7 cellular contexts compared by ENCODE assay signal in the genomic region with DNA sequence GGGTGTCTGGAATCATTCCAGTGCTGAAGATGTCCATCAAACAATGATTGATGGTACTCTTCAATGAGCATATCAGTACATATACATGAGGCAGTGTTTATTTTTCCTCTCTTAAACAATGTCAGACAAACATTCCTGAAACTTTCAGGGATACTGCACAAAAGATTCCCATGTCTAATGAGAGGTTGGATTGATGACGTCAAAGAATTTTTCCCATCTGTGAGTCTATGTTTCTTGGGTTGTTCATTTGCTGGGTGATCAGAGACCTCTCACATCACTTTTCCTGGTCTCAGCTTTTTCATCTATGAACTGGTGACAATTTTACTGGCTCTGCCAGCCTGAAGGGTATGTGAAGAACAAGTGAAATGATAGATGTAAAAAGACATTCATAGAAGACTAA.
"Had no signal": no experiment of that assay in that cellular context is flagged by ENCODE, and none has a peak within 500 bp of the region (broad histone marks: within the 10 kb centered on the region; RNA-seq: fewer than 3 reads in every experiment).

No MANE protein-coding gene starts in this region.

- ATAC-seq: K562 had no signal

- H3K4me2 ChIP-seq: KMS-11 had no signal

- H3K9ac ChIP-seq: KMS-11 had no signal

- H3K27ac ChIP-seq: HL-60, KMS-11 had no signal

- H3K4me3 ChIP-seq: K562 had no signal

- DNase-seq: IMR-90, KBM-7, KG1 had no signal

- FAIRE-seq: HTR-8/SVneo, K562 had no signal
